ENCODE assay signal across 8 cellular contexts in the genomic region with DNA sequence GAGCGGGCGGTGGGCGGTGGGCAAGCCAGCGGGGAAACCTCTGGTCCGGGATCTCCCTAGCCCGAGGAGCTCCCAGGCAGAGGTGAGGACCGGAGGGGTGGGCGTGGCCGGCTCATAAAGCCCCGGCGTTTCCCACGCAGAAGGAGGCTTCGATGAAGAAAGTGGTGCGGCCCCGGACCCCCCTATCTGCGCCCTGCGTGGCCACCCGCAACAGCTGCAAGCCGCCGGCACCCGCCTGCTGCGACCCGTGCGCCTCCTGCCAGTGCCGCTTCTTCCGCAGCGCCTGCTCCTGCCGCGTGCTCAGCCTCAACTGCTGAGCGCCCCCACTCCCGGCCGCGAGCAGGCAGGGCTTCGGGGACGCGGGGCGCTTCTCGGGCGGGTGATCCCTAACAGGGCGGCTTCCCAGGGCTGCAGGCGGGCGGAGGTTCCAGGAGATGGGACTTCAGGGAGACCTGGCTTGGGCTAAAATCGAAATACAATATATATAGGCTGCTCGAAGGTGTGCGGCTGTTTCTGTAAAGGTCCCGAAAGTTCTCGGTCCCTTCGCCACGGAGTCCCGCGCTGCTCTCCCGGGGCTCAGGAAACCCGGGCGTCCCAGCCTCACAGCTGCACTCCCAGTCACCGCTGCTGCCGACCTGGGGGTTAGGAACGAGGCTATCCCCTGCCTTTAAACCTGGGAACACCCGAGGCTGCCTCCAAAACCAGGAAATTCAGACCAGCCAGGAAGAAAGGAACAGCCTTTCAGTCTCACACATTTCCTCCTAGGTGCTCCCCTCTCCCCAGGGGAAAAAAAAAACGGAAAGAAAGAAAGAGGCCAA.
DNase-seq lines count a peak whose midpoint lies in the region; ATAC-seq, FAIRE-seq and TF ChIP-seq lines count a peak whose summit lies in the region.

No MANE protein-coding gene starts in this region.

- H3K36me3 ChIP-seq in HUES6 (ENCODE audit: control insufficient read depth, insufficient read depth, low read length), result peaks cover 16% of the 10 kb centered on the region

- peaks cover 3% of the 10 kb centered on the region; the same call in 1 of the 2 replicates for H3K27me3 ChIP-seq in HUES6 (ENCODE audit: control insufficient read depth, insufficient read depth, low read length)

- H3K9ac ChIP-seq in HUES6 (ENCODE audit: low read length), result no peak overlapping the region

- peak; percentile 11 for DNase-seq in astrocyte of the spinal cord (ENCODE audit: low read depth, low spot score)
- peak; percentile 64 for DNase-seq in iPS-NIHi7 (ENCODE audit: extremely low spot score)
- DNase-seq in stimulated activated CD4-positive, alpha-beta T cell treated with anti-CD3 and anti-CD28 coated beads, Interleukin-2, amount 100 ng/mL, for 24 hours, result peak; percentile 28 to 37
- DNase-seq in effector CD8-positive, alpha-beta T cell (lab: John Stamatoyannopoulos, UW), result no peak
- DNase-seq in NCI-H1048 (lab: John Stamatoyannopoulos, UW), result no peak
- DNase-seq in RCC 7860 (ENCODE audit: low spot score), result no peak

- no peak for FAIRE-seq in RCC 7860 (lab: Jason Lieb, UNC)

- no peak for TF ChIP-seq CTCF in astrocyte of the spinal cord (IDR thresholded peaks at IDR 0.05; ENCODE audit: low read depth, low read length)

- no peaks in the 10 kb centered on the region for H3K4me1 ChIP-seq in HUES6 (ENCODE audit: control insufficient read depth, insufficient read depth, low read length)

- in situ Hi-C loops in astrocyte of the spinal cord (cut with HindIII; ENCODE audit: low sequenced_read_pairs), result no loop called here

- no peak overlapping the region for H3K27ac ChIP-seq in HUES6 (ENCODE audit: low read depth, low read length)

- ATAC-seq in GM21515 (IDR thresholded peaks at IDR 0.05; ENCODE audit: unreplicated experiment), result no peak

- H3K4me3 ChIP-seq in HUES6 (ENCODE audit: low read depth, low read length), result peak overlapping the region; percentile 48; the same call in 1 of the 2 replicates
- peak overlapping the region; percentile 30 for H3K4me3 ChIP-seq in astrocyte of the spinal cord (ENCODE audit: low read depth, low read length)

- no peaks in the 10 kb centered on the region for H3K9me3 ChIP-seq in HUES6 (ENCODE audit: control insufficient read depth, insufficient read depth, low read depth, low read length)

Comparison
In these comparisons a context has a peak if more than half of its experiments do, and no peak if none do; other contexts are left out.
1. DNase-seq: peak in astrocyte of the spinal cord (single experiment), iPS-NIHi7 (single experiment) and stimulated activated CD4-positive, alpha-beta T cell treated with anti-CD3 and anti-CD28 coated beads, Interleukin-2, amount 100 ng/mL, for 24 hours (2 of 2); none in effector CD8-positive, alpha-beta T cell (single experiment), NCI-H1048 (single experiment) and RCC 7860 (single experiment).